ENCODE assay signal across 22 cellular contexts in genomic region chr6:81774542-81774941, GRCh38. TPM values are rescaled to one million over a fixed set of nuclear protein-coding genes. Genes with fewer than 3 reads are reported as not detected.
DNase-seq lines count a peak whose midpoint lies in the region; ATAC-seq and TF ChIP-seq lines count a peak whose summit lies in the region.
"Had no signal": no experiment of that assay in that cellular context is flagged by ENCODE, and none has a peak within 500 bp of the region (broad histone marks: within the 10 kb centered on the region; RNA-seq: fewer than 3 reads in every experiment).

No MANE protein-coding gene starts in this region.

- H3K36me3 Mint-ChIP-seq in type B pancreatic cell: no peaks in the 10 kb centered on the region
- H3K36me3 Mint-ChIP-seq: memory B cell, natural killer cell had no signal

- no peaks in the 10 kb centered on the region for H3K79me2 ChIP-seq in HCT116 (ENCODE audit: insufficient read depth, low read length)

- TF ChIP-seq POLR2A in HCT116 (IDR thresholded peaks at IDR 0.05; ENCODE audit: borderline replicate concordance, extremely low read depth, insufficient read depth, insufficient read length): no peak

- RAD21 ChIA-PET in HCT116 (lab: Charles Lee; ENCODE audit: low non-redundant PET in 1 of 2, low total read pairs in 2 of 2, uncharacterized antibody in 2 of 2, unreplicated experiment in 2 of 2): no interaction called here

- no peaks in the 10 kb centered on the region for H3K27me3 Mint-ChIP-seq in type B pancreatic cell

- no peak overlapping the region for H3K9ac ChIP-seq in HCT116 (ENCODE audit: low read length)
- H3K9ac ChIP-seq: SK-N-SH had no signal

- no peak overlapping the region for H3K27ac Mint-ChIP-seq in type B pancreatic cell
- H3K27ac Mint-ChIP-seq: activated CD4-positive, alpha-beta T cell treated with anti-CD3 and anti-CD28 coated beads, Interleukin-2, amount 10 ng/mL, durations not matched to agents 24 days and 14 days; immature natural killer cell; memory B cell; natural killer cell had no signal

- no peak for TF ChIP-seq CTCF in HCT116 (IDR thresholded peaks at IDR 0.05 in 2 of 3, conservative IDR thresholded peaks at IDR 0.05 in 1 of 3; ENCODE audit: borderline replicate concordance in 1 of 3, insufficient read depth in 1 of 3, low read depth in 2 of 3, low read length in 2 of 3)
- no peak for TF ChIP-seq CTCF in type B pancreatic cell (conservative IDR thresholded peaks at IDR 0.05)

- H3K27me3 ChIP-seq in HCT116 (ENCODE audit: insufficient read depth, low read length): no peaks in the 10 kb centered on the region
- H3K27me3 ChIP-seq: MG63, vagina had no signal

- no peaks in the 10 kb centered on the region for H3K9me3 Mint-ChIP-seq in type B pancreatic cell
- H3K9me3 Mint-ChIP-seq: activated CD4-positive, alpha-beta T cell treated with anti-CD3 and anti-CD28 coated beads, Interleukin-2, amount 10 ng/mL, durations not matched to agents 24 days and 14 days; immature natural killer cell; natural killer cell had no signal

- H4K20me1 ChIP-seq in HCT116 (ENCODE audit: insufficient read depth): no peaks in the 10 kb centered on the region

- H3K4me2 ChIP-seq in HCT116 (ENCODE audit: low read length): no peak overlapping the region
- H3K4me2 ChIP-seq: SK-N-SH, smooth muscle cell had no signal

- POLR2A ChIA-PET in HCT116 (lab: Charles Lee): no interaction called here

- H3K4me3 ChIP-seq in HCT116 (replicated peaks in 1 of 2; ENCODE audit: low read depth in 1 of 2, low read length in 2 of 2): no peak overlapping the region
- H3K4me3 ChIP-seq: MG63, smooth muscle cell, vagina had no signal

- H3K9me3 ChIP-seq in HCT116 (ENCODE audit: control insufficient read depth in 1 of 2, insufficient read depth in 1 of 2, low read depth in 1 of 2, low read length in 2 of 2): no peaks in the 10 kb centered on the region
- H3K9me3 ChIP-seq: MG63, SK-N-SH, vagina had no signal

- peak overlapping the region; percentile 41 for H2AFZ ChIP-seq in HCT116 (ENCODE audit: low read depth, low read length, poor library complexity, severe bottlenecking)

- no peak for ATAC-seq in HCT116
- ATAC-seq: natural killer cell had no signal

- BruUV-seq in HCT116 (replicated peaks; lab: Mats Ljungman, UMichigan): no TSS peak

- no peaks in the 10 kb centered on the region for H3K36me3 ChIP-seq in HCT116 (ENCODE audit: control insufficient read depth in 1 of 2, insufficient read depth in 2 of 2, low read length in 2 of 2)
- H3K36me3 ChIP-seq: MG63, vagina had no signal

- CTCF ChIA-PET in HCT116 (lab: Charles Lee): no interaction called here

- intact Hi-C loops in HCT116 (cut with micrococcal nuclease): no loop called here

- H3K4me1 Mint-ChIP-seq in type B pancreatic cell (ENCODE audit: unreplicated experiment): peaks cover 20% of the 10 kb centered on the region
- H3K4me1 Mint-ChIP-seq: immature natural killer cell, memory B cell, natural killer cell had no signal

- H3K9me2 ChIP-seq in HCT116 (ENCODE audit: insufficient read depth): no peaks in the 10 kb centered on the region
- H3K9me2 ChIP-seq: SK-N-SH had no signal

- H3K27ac ChIP-seq in HCT116 (ENCODE audit: low read depth, low read length) (no peak overlapping the region), substantia nigra (ENCODE audit: low read depth, low read length, poor library complexity, severe bottlenecking) (no peak overlapping the region)
- H3K27ac ChIP-seq: vagina had no signal

- TF ChIP-seq RAD21 in HCT116 (IDR thresholded peaks at IDR 0.05; ENCODE audit: low read depth): no peak

- H3K4me1 ChIP-seq in HCT116 (ENCODE audit: control insufficient read depth in 1 of 2, insufficient read depth in 2 of 2, low read length in 2 of 2): no peaks in the 10 kb centered on the region
- H3K4me1 ChIP-seq: vagina had no signal

- H3K4me3 Mint-ChIP-seq in type B pancreatic cell: peak overlapping the region; percentile 17
- H3K4me3 Mint-ChIP-seq: activated CD4-positive, alpha-beta T cell treated with anti-CD3 and anti-CD28 coated beads, Interleukin-2, amount 10 ng/mL, durations not matched to agents 24 days and 14 days; immature natural killer cell; memory B cell; natural killer cell had no signal

- no peak for DNase-seq in HCT116 (ENCODE audit: low read depth, low spot score)
- DNase-seq in NCI-H2081 treated with DMSO at 0.1 percent for 48 hours (lab: John Stamatoyannopoulos, UW): peak; percentile 74
- DNase-seq in glomerular visceral epithelial cell (ENCODE audit: extremely low spot score): peak; percentile 40
- no peak for DNase-seq in type B pancreatic cell (ENCODE audit: extremely low spot score, unreplicated experiment)
- no peak for DNase-seq in substantia nigra (lab: John Stamatoyannopoulos, UW)
- no peak for DNase-seq in globus pallidus (ENCODE audit: low spot score)
- no peak for DNase-seq in NCI-H510A treated with DMSO at 0.1 percent for 48 hours (lab: John Stamatoyannopoulos, UW)
- DNase-seq: activated CD4-positive, alpha-beta T cell treated with anti-CD3 and anti-CD28 coated beads, Interleukin-2, amount 10 ng/mL, durations not matched to agents 24 days and 14 days; activated CD8-positive, alpha-beta memory T cell treated with anti-CD3 and anti-CD28 coated beads, Interleukin-2, amount 50 U/mL, for 48 hours; effector CD8-positive, alpha-beta T cell; GOT3; head of caudate nucleus; immature natural killer cell; MG63; natural killer cell; posterior cingulate gyrus; SK-N-SH; stimulated activated CD4-positive, alpha-beta T cell treated with anti-CD3 and anti-CD28 coated beads, Interleukin-4, amount 100 ng/mL, for 24 hours; T-helper 9 cell had no signal

TF ChIP-seq in HCT116, 20 proteins besides CTCF, POLR2A, EP300 and RAD21:
- no peak for TF ChIP-seq TCF7L2 (IDR thresholded peaks at IDR 0.05; ENCODE audit: borderline replicate concordance, extremely low read depth, insufficient read depth, insufficient read length)

RNA-seq across cellular contexts. Expression of gene TENT5A, which starts 22.1 kb away (rescaled TPM):
- total RNA-seq in HCT116 (2021; ENCODE audit: unreplicated experiment) (11.2 TPM), type B pancreatic cell (ENCODE audit: low replicate concordance) (23.0 and 50.9 TPM in 2 replicates)
- 5.6 TPM in 2 replicates for polyA plus RNA-seq in HCT116 (2012)

Comparison
In these comparisons a context has a peak if more than half of its experiments do, and no peak if none do; other contexts are left out.
1. DNase-seq: peak in NCI-H2081 treated with DMSO at 0.1 percent for 48 hours (single experiment) and glomerular visceral epithelial cell (single experiment); none in HCT116 (single experiment), type B pancreatic cell (single experiment), substantia nigra (0 of 49), globus pallidus (single experiment) and NCI-H510A treated with DMSO at 0.1 percent for 48 hours (single experiment).